27 cellular contexts compared by ENCODE assay signal in the genomic region with DNA sequence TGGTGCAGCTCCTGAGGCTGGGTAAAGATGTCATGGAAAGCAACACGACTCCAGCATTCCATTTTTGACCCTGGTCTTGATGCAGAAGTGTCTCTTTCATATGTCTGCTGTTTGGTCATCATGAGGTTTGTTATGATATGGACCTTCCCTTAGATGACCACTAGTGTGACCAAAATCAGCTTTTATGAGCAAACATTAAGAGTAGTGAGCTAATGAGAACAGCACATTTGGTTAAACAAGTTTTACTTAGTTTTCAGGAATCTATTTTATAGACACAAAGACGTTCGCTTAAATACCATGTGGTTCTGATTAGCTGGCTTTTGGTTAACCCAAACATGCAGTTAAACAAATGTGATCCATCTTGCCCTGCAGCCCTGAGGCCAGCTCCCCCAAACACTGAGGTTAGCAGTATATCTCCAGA. TPM values are rescaled to one million over a fixed set of nuclear protein-coding genes. Genes with fewer than 3 reads are reported as not detected.
DNase-seq lines count a peak whose midpoint lies in the region; ATAC-seq, FAIRE-seq and TF ChIP-seq lines count a peak whose summit lies in the region.
"Had no signal": no experiment of that assay in that cellular context is flagged by ENCODE, and none has a peak within 500 bp of the region (broad histone marks: within the 10 kb centered on the region; RNA-seq: fewer than 3 reads in every experiment).

No MANE protein-coding gene starts in this region.

- TF ChIP-seq CTCF in AG04450 (IDR thresholded peaks at IDR 0.05; ENCODE audit: low read depth, low read length) (no peak), hepatocyte (IDR thresholded peaks at IDR 0.05; ENCODE audit: poor library complexity) (no peak)

- H3F3A ChIP-seq in GM23248 (ENCODE audit: insufficient read depth) = peaks cover 28% of the 10 kb centered on the region

- 25 to 26% methylated on average over 3 of the region's 3 CpGs for WGBS in GM23248 (ENCODE audit: low coverage in 1 of 2, low lambda C conversion rate in 2 of 2, missing lambda C conversion rate in 2 of 2), 2 experiments
- 39% methylated on average over 3 of the region's 3 CpGs for WGBS in hepatocyte (ENCODE audit: low lambda C conversion rate, missing lambda C conversion rate)

- H3K27ac ChIP-seq in AG04450 (ENCODE audit: low read depth, low read length) (peak overlapping the region; percentile 35), GM23248 (peak overlapping the region; percentile 98), hepatocyte (peak overlapping the region; percentile 65)
- H3K27ac ChIP-seq: colonic mucosa, gastrocnemius medialis, transverse colon had no signal

- H3K27me3 ChIP-seq in AG04450 (ENCODE audit: control insufficient read depth, insufficient read depth, low read length) (no peaks in the 10 kb centered on the region), GM23248 (replicated peaks; ENCODE audit: insufficient read depth) (no peaks in the 10 kb centered on the region), adipocyte (replicated peaks; ENCODE audit: control insufficient read depth, insufficient read depth, low read length) (no peaks in the 10 kb centered on the region), hepatocyte (no peaks in the 10 kb centered on the region)
- H3K27me3 ChIP-seq: colonic mucosa, gastrocnemius medialis, transverse colon had no signal

- H4K20me1 ChIP-seq in GM23248 (ENCODE audit: insufficient read depth) = no peaks in the 10 kb centered on the region
- H4K20me1 ChIP-seq in hepatocyte (ENCODE audit: insufficient read depth, poor library complexity, severe bottlenecking) = no peaks in the 10 kb centered on the region

- H3K9ac ChIP-seq in GM23248 (peak overlapping the region; percentile 84), adipocyte (ENCODE audit: low read length) (no peak overlapping the region)

- H3K36me3 ChIP-seq in GM23248 (ENCODE audit: low read depth) (no peaks in the 10 kb centered on the region), adipocyte (ENCODE audit: control insufficient read depth, insufficient read depth, low read length, severe bottlenecking) (no peaks in the 10 kb centered on the region), hepatocyte (replicated peaks; ENCODE audit: insufficient read depth, low read depth) (no peaks in the 10 kb centered on the region)
- H3K36me3 ChIP-seq: colonic mucosa, gastrocnemius medialis, transverse colon had no signal

- in situ Hi-C loops in GM23248 (cut with MboI) = no loop called here

- ATAC-seq in GM19395 (IDR thresholded peaks at IDR 0.05; ENCODE audit: unreplicated experiment) (no peak), HG02885 (IDR thresholded peaks at IDR 0.05; ENCODE audit: poor library complexity, unreplicated experiment) (no peak)
- ATAC-seq: activated CD8-positive, alpha-beta T cell treated with anti-CD3 and anti-CD28 coated beads for 36 hours; gastrocnemius medialis; left cardiac atrium; natural killer cell treated with Interleukin-12 subunit alpha and Interleukin-12 subunit beta and Interleukin-15 and Interleukin-18, amount 100 ng/mL, for 72 hours had no signal

- peak overlapping the region; percentile 70 for H3K4me2 ChIP-seq in GM23248 (ENCODE audit: unreplicated experiment)
- H3K4me2 ChIP-seq in hepatocyte = no peak overlapping the region

- H3K9me2 ChIP-seq in GM23248 (ENCODE audit: insufficient read depth) (no peaks in the 10 kb centered on the region), hepatocyte (replicated peaks; ENCODE audit: insufficient read depth) (no peaks in the 10 kb centered on the region)

- H3K9me3 ChIP-seq in AG04450 (ENCODE audit: control insufficient read depth, insufficient read depth, low read length) (no peaks in the 10 kb centered on the region), GM23248 (ENCODE audit: low read depth) (no peaks in the 10 kb centered on the region), adipocyte (ENCODE audit: control insufficient read depth, low read length) (no peaks in the 10 kb centered on the region), hepatocyte (ENCODE audit: low read depth) (no peaks in the 10 kb centered on the region)
- H3K9me3 ChIP-seq: colonic mucosa, gastrocnemius medialis, transverse colon had no signal

- FAIRE-seq in HTR-8/SVneo (lab: Jason Lieb, UNC) = no peak
- no peak for FAIRE-seq in GM12891 (lab: Jason Lieb, UNC)

- no peak for TF ChIP-seq POLR2A in GM12891 (IDR thresholded peaks at IDR 0.05; ENCODE audit: low read depth, low read length)

- no peak overlapping the region for H3K4me3 ChIP-seq in AG04450 (ENCODE audit: low read depth, low read length)
- H3K4me3 ChIP-seq in GM23248 = peak overlapping the region; percentile 55; the same call in 1 of the 2 replicates
- no peak overlapping the region for H3K4me3 ChIP-seq in adipocyte (ENCODE audit: low read length)
- no peak overlapping the region for H3K4me3 ChIP-seq in hepatocyte
- H3K4me3 ChIP-seq: colonic mucosa, gastrocnemius medialis, transverse colon had no signal

- POLR2A ChIA-PET in AG04450 (lab: Yijun Ruan, JAX) = interaction anchor here (0.6 to 1.3 kb wide), 2 partner anchors 97 to 222 kb away, joined by 4 read pairs; no protein-coding TSS in a partner anchor

- CTCF ChIA-PET in AG04450 (lab: Charles Lee) = interaction anchor here (0.6 to 1.6 kb wide), 3 partner anchors 240 to 242 kb away, joined by 3 to 8 read pairs (median 7); no protein-coding TSS in a partner anchor

- DNase-seq in AG04450 (ENCODE audit: low read depth, low spot score) (peak; percentile 58), GM23248 (peak; percentile 68), adipocyte (ENCODE audit: low read depth) (peak; percentile 54), hepatocyte (ENCODE audit: low spot score) (no peak), HTR-8/SVneo (ENCODE audit: insufficient read length, low spot score) (no peak), GM12891 (ENCODE audit: insufficient read length, low spot score) (no peak)
- DNase-seq: activated CD4-positive, CD25-positive, alpha-beta regulatory T cell; activated CD8-positive, alpha-beta T cell treated with anti-CD3 and anti-CD28 coated beads for 36 hours; activated T-cell treated with anti-CD3 and anti-CD28 coated beads, Interleukin-2, amount 50 U/mL, for 24 hours; CD4-positive, alpha-beta T cell; colonic mucosa; DMS153; gastrocnemius medialis; Kasumi-1; left cardiac atrium; mesendoderm; NCI-H1436; NCI-H2171; NCI-H526 treated with DMSO at 0.1 percent for 48 hours; SIG-M5; stimulated activated CD4-positive, alpha-beta T cell treated with anti-CD3 and anti-CD28 coated beads, Interleukin-1b, Interleukin-23, amount 100 ng/mL, for 48 hours; transverse colon had no signal

- H2AFZ ChIP-seq in GM23248 (peak overlapping the region; percentile 49), hepatocyte (no peak overlapping the region)

- H3K4me1 ChIP-seq in GM23248 (ENCODE audit: insufficient read depth) (peaks cover 26% of the 10 kb centered on the region), adipocyte (ENCODE audit: control insufficient read depth, insufficient read depth, low read length) (peaks cover 16% of the 10 kb centered on the region), hepatocyte (ENCODE audit: insufficient read depth) (no peaks in the 10 kb centered on the region)
- H3K4me1 ChIP-seq: colonic mucosa, gastrocnemius medialis, transverse colon had no signal

- H3K79me2 ChIP-seq in GM23248 (ENCODE audit: insufficient read depth) = no peaks in the 10 kb centered on the region
- no peaks in the 10 kb centered on the region for H3K79me2 ChIP-seq in hepatocyte

TF ChIP-seq in GM12891, 5 proteins besides CTCF, POLR2A, EP300 and RAD21:
- TF ChIP-seq POLR2AphosphoS5 (IDR thresholded peaks at IDR 0.05; ENCODE audit: low read depth, low read length) (no peak), PAX5 (IDR thresholded peaks at IDR 0.05; ENCODE audit: insufficient read depth, low read length, severe bottlenecking) (no peak), TAF1 (IDR thresholded peaks at IDR 0.05; ENCODE audit: low read depth, low read length) (no peak), POU2F2 (IDR thresholded peaks at IDR 0.05; ENCODE audit: low read depth, low read length) (no peak), SPI1 (IDR thresholded peaks at IDR 0.05; ENCODE audit: low read depth, low read length) (no peak)

RNA-seq across cellular contexts. Expression of a gene that starts 56.7 kb away (rescaled TPM):
- polyA plus RNA-seq in AG04450 (2011; rRNA removed) (0.38 and 0.45 TPM in 2 replicates), GM23248 (2016; fragmentation: Nextera tagmentation; extraction: Ambion mirVana) (0.24 and 0.34 TPM in 2 replicates), hepatocyte (0.17 TPM in 1 of 2 replicates, not detected in the other)
- 0.91 and 1.1 TPM in 2 replicates for polyA minus RNA-seq in AG04450 (2011; rRNA and poly(A)+ RNA removed)
- 0.11 and 0.76 TPM in 2 replicates for total RNA-seq in GM23248 (2014; rRNA removed; shearing (Covaris generic))
- 0.16 and 0.83 TPM in 2 replicates for total RNA-seq in hepatocyte
- polyA plus RNA-seq in GM12891 (2012; ENCODE audit: low read depth, missing spikeins) = 0.04 TPM
- total RNA-seq: A172; activated CD8-positive, alpha-beta T cell treated with anti-CD3 and anti-CD28 coated beads for 36 hours; CD4-positive, alpha-beta T cell; colonic mucosa; gastrocnemius medialis; left cardiac atrium; natural killer cell treated with Interleukin-12 subunit alpha and Interleukin-12 subunit beta and Interleukin-15 and Interleukin-18, amount 100 ng/mL, for 72 hours; posterior vena cava; transverse colon had no signal

Comparison
In these comparisons a context has a peak if more than half of its experiments do, and no peak if none do; other contexts are left out.
1. DNase-seq: peak in AG04450 (single experiment), GM23248 (single experiment) and adipocyte (single experiment); none in hepatocyte (single experiment), HTR-8/SVneo (single experiment) and GM12891 (single experiment).
2. H3K27ac ChIP-seq: peak in every context shown above with its lines; median percentile 98 in GM23248; 65 in hepatocyte; 35 in AG04450.